In genomic region chr11:118921121-118921928, GRCh38 we compare ENCODE assay signal across 8 cellular contexts. TPM values are rescaled to one million over a fixed set of nuclear protein-coding genes. Genes with fewer than 3 reads are reported as not detected.
DNase-seq lines count a peak whose midpoint lies in the region; ATAC-seq, FAIRE-seq and TF ChIP-seq lines count a peak whose summit lies in the region.

No MANE protein-coding gene starts in this region.

- H3K27me3 Mint-ChIP-seq in stimulated activated memory B cell treated with anti-CD40 and anti-IgM and Interleukin-4, amounts not matched to agents 10 μg/mL and 1 μg/mL and 100 μg/mL, for 72 hours: no peaks in the 10 kb centered on the region

- intact Hi-C loops in K562 (cut with micrococcal nuclease): no loop called here

- H3K36me3 ChIP-seq in HUES64 (ENCODE audit: insufficient read depth, low read length): no peaks in the 10 kb centered on the region
- no peaks in the 10 kb centered on the region for H3K36me3 ChIP-seq in K562 (ENCODE audit: control insufficient read depth, insufficient read depth, low read length)

- H3K9me3 ChIP-seq in HUES64 (ENCODE audit: insufficient read depth, low read depth, low read length) (no peaks in the 10 kb centered on the region), K562 (replicated peaks; ENCODE audit: control insufficient read depth, insufficient read depth, low read depth, low read length) (no peaks in the 10 kb centered on the region)

- H4K20me1 ChIP-seq in K562 (replicated peaks; ENCODE audit: control insufficient read depth, insufficient read depth, low read length): no peaks in the 10 kb centered on the region

- H2AFZ ChIP-seq in K562 (ENCODE audit: low read depth, low read length): peak overlapping the region; percentile 61

- no peak for ATAC-seq in K562
- ATAC-seq in stimulated activated memory B cell treated with anti-CD40 and anti-IgM and Interleukin-4, amounts not matched to agents 10 μg/mL and 1 μg/mL and 100 μg/mL, for 72 hours: no peak
- no peak for ATAC-seq in GM19397 (IDR thresholded peaks at IDR 0.05; ENCODE audit: unreplicated experiment)
- ATAC-seq in GM19463 (IDR thresholded peaks at IDR 0.05; ENCODE audit: unreplicated experiment): no peak

- TF ChIP-seq RAD21 in K562 (CRISPR knock-in tag; conservative IDR thresholded peaks at IDR 0.05 in 1 of 2, IDR thresholded peaks at IDR 0.05 in 1 of 2): no peak

- H3K9me3 Mint-ChIP-seq in stimulated activated memory B cell treated with anti-CD40 and anti-IgM and Interleukin-4, amounts not matched to agents 10 μg/mL and 1 μg/mL and 100 μg/mL, for 72 hours: no peaks in the 10 kb centered on the region

- H3K4me1 ChIP-seq in HUES64 (ENCODE audit: insufficient read depth, low read length): peaks cover 76% of the 10 kb centered on the region
- H3K4me1 ChIP-seq in K562 (replicated peaks in 1 of 2; ENCODE audit: control insufficient read depth in 2 of 2, insufficient read depth in 2 of 2, low read length in 2 of 2): peaks cover 77 to 94% of the 10 kb centered on the region in 2 experiments

- H3K36me3 Mint-ChIP-seq in stimulated activated memory B cell treated with anti-CD40 and anti-IgM and Interleukin-4, amounts not matched to agents 10 μg/mL and 1 μg/mL and 100 μg/mL, for 72 hours: no peaks in the 10 kb centered on the region

- TF ChIP-seq POLR2A in K562 (conservative IDR thresholded peaks at IDR 0.05): no peak

- peak overlapping the region; percentile 86 for H3K27ac Mint-ChIP-seq in stimulated activated memory B cell treated with anti-CD40 and anti-IgM and Interleukin-4, amounts not matched to agents 10 μg/mL and 1 μg/mL and 100 μg/mL, for 72 hours

- no peak for DNase-seq in AG04449 (ENCODE audit: low read depth, low spot score)
- peak in 1 of 4 experiments; percentile 35 for DNase-seq in K562 (ENCODE audit: extremely low read depth in 1 of 4, low spot score in 3 of 4)
- DNase-seq in islet precursor cell: peak; percentile 86
- no peak for DNase-seq in NCI-H128 (lab: John Stamatoyannopoulos, UW; ENCODE audit: unreplicated experiment)

- POLR2A ChIA-PET in AG04449 (lab: Yijun Ruan, JAX) (interaction anchor here (2.2 kb wide), 1 partner anchor 129 kb away, joined by 10 read pairs; no protein-coding TSS in a partner anchor), K562 (lab: Yijun Ruan, JAX) (interaction anchor here (0.6 to 1.4 kb wide), 3 partner anchors 9 to 129 kb away, joined by 3 read pairs; no protein-coding TSS in a partner anchor)

- TF ChIP-seq CTCF in AG04449 (IDR thresholded peaks at IDR 0.05; ENCODE audit: insufficient read depth, low read length, missing control alignments) (no peak), K562 (IDR thresholded peaks at IDR 0.05 in 2 of 3, conservative IDR thresholded peaks at IDR 0.05 in 1 of 3; ENCODE audit: insufficient read depth in 2 of 3, low read depth in 1 of 3, low read length in 3 of 3) (no peak)

- peak overlapping the region; percentile 18 for H3K4me3 Mint-ChIP-seq in stimulated activated memory B cell treated with anti-CD40 and anti-IgM and Interleukin-4, amounts not matched to agents 10 μg/mL and 1 μg/mL and 100 μg/mL, for 72 hours

- peak; percentile 75 for FAIRE-seq in K562 (lab: Jason Lieb, UNC)

- H3K9ac ChIP-seq in HUES64 (ENCODE audit: low read depth, low read length): peak overlapping the region; percentile 43
- H3K9ac ChIP-seq in K562 (ENCODE audit: insufficient read depth in 1 of 2, low read depth in 2 of 2, low read length in 2 of 2): peak overlapping the region; percentile 36 to 77; a peak in 3 of 4 replicates

- in situ Hi-C loops in K562 (cut with MboI): no loop called here

- H3K4me2 ChIP-seq in K562 (ENCODE audit: insufficient read depth, low read length): peak overlapping the region; percentile 22

- H3K27ac ChIP-seq in HUES64 (ENCODE audit: low read depth, low read length): peak overlapping the region; percentile 94
- peak overlapping the region; percentile 22; the same call in 2 of the 3 replicates for H3K27ac ChIP-seq in K562 (ENCODE audit: extremely low read depth, low read depth, low read length)

- H3K4me3 ChIP-seq in AG04449 (ENCODE audit: low read depth, low read length) (peak overlapping the region; percentile 100), HUES64 (ENCODE audit: low read length) (peak overlapping the region; percentile 38), K562 (no peak overlapping the region)

- H3K27me3 ChIP-seq in HUES64 (ENCODE audit: insufficient read depth, low read length): no peaks in the 10 kb centered on the region
- no peaks in the 10 kb centered on the region for H3K27me3 ChIP-seq in K562 (ENCODE audit: control insufficient read depth in 2 of 2, insufficient read depth in 2 of 2, low read length in 2 of 2)

- CTCF ChIA-PET in AG04449 (lab: Yijun Ruan, JAX): no interaction called here
- CTCF ChIA-PET in K562 (lab: Yijun Ruan, JAX; ENCODE audit: low intra/inter-chr PET ratio): interaction anchor here (0.6 kb wide), 1 partner anchor 286 kb away, joined by 3 read pairs; no protein-coding TSS in a partner anchor

- H3K79me2 ChIP-seq in K562 (ENCODE audit: control insufficient read depth, insufficient read depth, low read length): peaks cover 55% of the 10 kb centered on the region

- BruUV-seq in K562 (replicated peaks; lab: Mats Ljungman, UMichigan): no TSS peak

- H3K4me1 Mint-ChIP-seq in stimulated activated memory B cell treated with anti-CD40 and anti-IgM and Interleukin-4, amounts not matched to agents 10 μg/mL and 1 μg/mL and 100 μg/mL, for 72 hours: peaks cover 82% of the 10 kb centered on the region

- WGBS in HUES64: 9% methylated on average over 13 of the region's 13 CpGs
- 32% methylated on average over 13 of the region's 13 CpGs for WGBS in K562 (ENCODE audit: insufficient coverage, low coverage, missing lambda C conversion rate)

- no peaks in the 10 kb centered on the region for H3K9me1 ChIP-seq in K562 (ENCODE audit: control insufficient read depth, insufficient read depth, low read length)

- no peak for TF ChIP-seq EP300 in K562 (IDR thresholded peaks at IDR 0.05; ENCODE audit: low read length)

RNA-seq across cellular contexts. Expression of gene BCL9L, which starts 4.4 kb away (rescaled TPM):
- polyA plus RNA-seq in HUES64 (2013, experiment 1 of 2): 21.5 TPM
- 21.7 TPM for polyA plus RNA-seq in HUES64 (2013, experiment 2 of 2)
- total RNA-seq in K562 (2011; cell fraction: chromatin; rRNA removed; ENCODE audit: low replicate concordance): 10.2 and 17.0 TPM in 2 replicates
- total RNA-seq in K562 (2011; cell fraction: nucleolus; rRNA removed): 8.0 and 8.2 TPM in 2 replicates
- 8.4 and 9.2 TPM in 2 replicates for total RNA-seq in K562 (2011; cell fraction: nucleoplasm; rRNA removed)
- 2.6 and 3.3 TPM in 2 replicates for total RNA-seq in K562 (2014; rRNA removed)
- 0.38 and 0.76 TPM in 2 replicates for total RNA-seq in K562 (2014; rRNA removed; fragmentation: Illumina TruSeq; extraction: Trizol)
- total RNA-seq in K562 (2015; rRNA removed; fragmentation: Illumina TruSeq; extraction: Trizol): 2.2 and 2.5 TPM in 2 replicates
- 14.6 and 17.9 TPM in 2 replicates for total RNA-seq in K562 (2021)
- polyA plus RNA-seq in K562 (2011; rRNA removed): 0.61 and 1.3 TPM in 2 replicates
- polyA plus RNA-seq in K562 (2011; cell fraction: cytosol; rRNA removed): 0.52 and 2.5 TPM in 2 replicates
- polyA plus RNA-seq in K562 (2011; cell fraction: nucleus; rRNA removed): 6.3 and 14.0 TPM in 2 replicates
- 9.7 and 9.9 TPM in 2 replicates for polyA plus RNA-seq in K562 (2012)
- polyA plus RNA-seq in K562 (2014; fragmentation: Illumina TruSeq; extraction: Trizol): 7.6 and 10.1 TPM in 2 replicates
- under 1 TPM; 0.01 to 0.03 TPM for polyA plus RNA-seq in K562 (2014; fragmentation: Nextera tagmentation; extraction: Ambion mirVana)
- polyA plus RNA-seq in K562 (2014; rRNA removed): 4.8 and 5.3 TPM in 2 replicates
- 0.33 and 0.60 TPM in 2 replicates for polyA minus RNA-seq in K562 (2011; rRNA and poly(A)+ RNA removed)
- 4.6 and 5.6 TPM in 2 replicates for polyA minus RNA-seq in K562 (2011; cell fraction: cytosol; rRNA and poly(A)+ RNA removed)
- polyA minus RNA-seq in K562 (2011; cell fraction: nucleus; rRNA and poly(A)+ RNA removed): 3.8 and 4.8 TPM in 2 replicates

RNA-seq across cellular contexts. Expression of gene UPK2, which starts 34.8 kb away (rescaled TPM):
- not detected for polyA plus RNA-seq in HUES64 (2013, experiment 1 of 2)
- polyA plus RNA-seq in HUES64 (2013, experiment 2 of 2): not detected
- not detected in 2 replicates for total RNA-seq in K562 (2011; cell fraction: chromatin; rRNA removed; ENCODE audit: low replicate concordance)
- total RNA-seq in K562 (2011; cell fraction: nucleolus; rRNA removed): not detected in 2 replicates
- total RNA-seq in K562 (2011; cell fraction: nucleoplasm; rRNA removed): not detected in 2 replicates
- not detected in 2 replicates for total RNA-seq in K562 (2014; rRNA removed)
- total RNA-seq in K562 (2014; rRNA removed; fragmentation: Illumina TruSeq; extraction: Trizol): not detected in 2 replicates
- not detected in 2 replicates for total RNA-seq in K562 (2015; rRNA removed; fragmentation: Illumina TruSeq; extraction: Trizol)
- not detected in 2 replicates for total RNA-seq in K562 (2021)
- polyA plus RNA-seq in K562 (2011; rRNA removed): not detected in 2 replicates
- polyA plus RNA-seq in K562 (2011; cell fraction: cytosol; rRNA removed): not detected in 2 replicates
- not detected in 2 replicates for polyA plus RNA-seq in K562 (2011; cell fraction: nucleus; rRNA removed)
- not detected in 2 replicates for polyA plus RNA-seq in K562 (2012)
- not detected in 2 replicates for polyA plus RNA-seq in K562 (2014; fragmentation: Illumina TruSeq; extraction: Trizol)
- not detected for polyA plus RNA-seq in K562 (2014; fragmentation: Nextera tagmentation; extraction: Ambion mirVana)
- polyA plus RNA-seq in K562 (2014; rRNA removed): not detected in 2 replicates
- not detected in 2 replicates for polyA minus RNA-seq in K562 (2011; rRNA and poly(A)+ RNA removed)
- polyA minus RNA-seq in K562 (2011; cell fraction: cytosol; rRNA and poly(A)+ RNA removed): not detected in 2 replicates
- polyA minus RNA-seq in K562 (2011; cell fraction: nucleus; rRNA and poly(A)+ RNA removed): not detected in 2 replicates

RNA-seq across cellular contexts. Expression of gene CXCR5, which starts 37.6 kb away (rescaled TPM):
- polyA plus RNA-seq in HUES64 (2013, experiment 1 of 2): not detected
- not detected for polyA plus RNA-seq in HUES64 (2013, experiment 2 of 2)
- total RNA-seq in K562 (2011; cell fraction: chromatin; rRNA removed; ENCODE audit: low replicate concordance): not detected in 2 replicates
- total RNA-seq in K562 (2011; cell fraction: nucleolus; rRNA removed): not detected in 2 replicates
- total RNA-seq in K562 (2011; cell fraction: nucleoplasm; rRNA removed): not detected in 2 replicates
- not detected in 2 replicates for total RNA-seq in K562 (2014; rRNA removed)
- total RNA-seq in K562 (2014; rRNA removed; fragmentation: Illumina TruSeq; extraction: Trizol): not detected in 2 replicates
- total RNA-seq in K562 (2015; rRNA removed; fragmentation: Illumina TruSeq; extraction: Trizol): not detected in 2 replicates
- total RNA-seq in K562 (2021): 0.04 TPM in 1 of 2 replicates, not detected in the other
- not detected in 2 replicates for polyA plus RNA-seq in K562 (2011; rRNA removed)
- 0.03 TPM in 1 of 2 replicates, not detected in the other for polyA plus RNA-seq in K562 (2011; cell fraction: cytosol; rRNA removed)
- not detected in 2 replicates for polyA plus RNA-seq in K562 (2011; cell fraction: nucleus; rRNA removed)
- not detected in 2 replicates for polyA plus RNA-seq in K562 (2012)
- polyA plus RNA-seq in K562 (2014; fragmentation: Illumina TruSeq; extraction: Trizol): not detected in 2 replicates
- under 1 TPM; 0.03 to 0.06 TPM for polyA plus RNA-seq in K562 (2014; fragmentation: Nextera tagmentation; extraction: Ambion mirVana)
- not detected in 2 replicates for polyA plus RNA-seq in K562 (2014; rRNA removed)
- polyA minus RNA-seq in K562 (2011; rRNA and poly(A)+ RNA removed): not detected in 2 replicates
- not detected in 2 replicates for polyA minus RNA-seq in K562 (2011; cell fraction: cytosol; rRNA and poly(A)+ RNA removed)
- polyA minus RNA-seq in K562 (2011; cell fraction: nucleus; rRNA and poly(A)+ RNA removed): not detected in 2 replicates

RNA-seq across cellular contexts. Expression of gene FOXR1, which starts 50.2 kb away (rescaled TPM):
- polyA plus RNA-seq in HUES64 (2013, experiment 1 of 2): not detected
- not detected for polyA plus RNA-seq in HUES64 (2013, experiment 2 of 2)
- not detected in 2 replicates for total RNA-seq in K562 (2011; cell fraction: chromatin; rRNA removed; ENCODE audit: low replicate concordance)
- not detected in 2 replicates for total RNA-seq in K562 (2011; cell fraction: nucleolus; rRNA removed)
- not detected in 2 replicates for total RNA-seq in K562 (2011; cell fraction: nucleoplasm; rRNA removed)
- total RNA-seq in K562 (2014; rRNA removed) (not detected in 2 replicates), K562 (2014; rRNA removed; fragmentation: Illumina TruSeq; extraction: Trizol) (not detected in 2 replicates), K562 (2015; rRNA removed; fragmentation: Illumina TruSeq; extraction: Trizol) (not detected in 2 replicates), K562 (2021) (not detected in 2 replicates)
- polyA plus RNA-seq in K562 (2011; rRNA removed) (not detected in 2 replicates), K562 (2014; fragmentation: Illumina TruSeq; extraction: Trizol) (not detected in 2 replicates), K562 (2014; fragmentation: Nextera tagmentation; extraction: Ambion mirVana) (not detected), K562 (2014; rRNA removed) (not detected in 2 replicates)
- polyA plus RNA-seq in K562 (2011; cell fraction: cytosol; rRNA removed): not detected in 2 replicates
- not detected in 2 replicates for polyA plus RNA-seq in K562 (2011; cell fraction: nucleus; rRNA removed)
- polyA plus RNA-seq in K562 (2012): not detected in 2 replicates
- polyA minus RNA-seq in K562 (2011; rRNA and poly(A)+ RNA removed): not detected in 2 replicates
- polyA minus RNA-seq in K562 (2011; cell fraction: cytosol; rRNA and poly(A)+ RNA removed): not detected in 2 replicates
- not detected in 2 replicates for polyA minus RNA-seq in K562 (2011; cell fraction: nucleus; rRNA and poly(A)+ RNA removed)
